Comparison of ENCODE assay signal across 12 cellular contexts in the genomic region with DNA sequence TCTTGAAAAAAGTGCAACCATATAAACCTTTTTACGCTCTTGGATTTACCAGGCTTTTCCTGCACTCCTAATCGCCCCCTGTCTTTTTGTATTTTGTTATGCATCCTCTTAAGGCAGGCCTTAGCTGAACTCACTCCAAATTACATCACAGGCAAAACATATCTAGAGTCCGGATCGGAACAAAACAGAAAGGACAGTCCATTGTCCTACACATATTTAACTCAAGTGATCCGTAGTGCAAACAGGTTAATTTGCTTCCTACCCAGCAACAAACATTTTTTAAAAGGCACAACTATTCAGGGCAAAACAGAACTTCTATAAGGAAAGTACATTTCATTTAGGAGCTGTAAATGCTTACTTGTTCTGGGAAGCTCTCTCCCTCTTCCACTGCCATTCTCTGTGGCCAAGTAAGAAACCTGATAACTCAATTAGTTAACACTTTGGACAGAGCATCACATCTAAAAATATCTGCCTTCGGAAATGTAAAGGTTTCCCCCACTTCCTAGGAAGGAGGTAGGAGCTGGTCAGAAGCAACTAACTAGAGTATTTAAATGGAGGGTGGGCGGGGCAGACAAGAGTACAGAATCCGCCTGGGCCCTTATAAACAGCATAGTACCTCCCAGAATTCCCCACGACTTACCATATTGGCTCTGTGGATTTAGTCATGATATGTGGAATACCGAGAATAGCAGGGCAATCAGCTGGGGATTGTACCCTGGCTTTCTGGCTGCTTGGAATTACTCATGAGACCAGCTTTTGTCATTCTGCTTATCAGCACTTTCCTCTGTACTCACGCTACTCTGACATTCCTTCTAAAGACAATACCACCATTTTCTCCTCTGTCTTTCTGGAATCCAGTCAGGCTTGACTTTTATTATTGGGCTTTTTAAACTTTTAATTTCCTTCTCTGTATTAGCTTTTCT.
DNase-seq lines count a peak whose midpoint lies in the region; ATAC-seq and TF ChIP-seq lines count a peak whose summit lies in the region.
"Had no signal": no experiment of that assay in that cellular context is flagged by ENCODE, and none has a peak within 500 bp of the region (broad histone marks: within the 10 kb centered on the region; RNA-seq: fewer than 3 reads in every experiment).

No MANE protein-coding gene starts in this region.

- H3K9me3 ChIP-seq in HUES6 (ENCODE audit: control insufficient read depth, insufficient read depth, low read depth, low read length) (no peaks in the 10 kb centered on the region), skeletal muscle tissue (ENCODE audit: control insufficient read depth in 3 of 3, low read length in 3 of 3) (no peaks in the 10 kb centered on the region)

- H3K4me3 ChIP-seq in HUES6 (ENCODE audit: low read depth, low read length) (peak overlapping the region; percentile 17; the same call in 1 of the 2 replicates), skeletal muscle tissue (ENCODE audit: low read length in 3 of 3) (peak overlapping the region; percentile 37 to 71 (median 61))

- no peaks in the 10 kb centered on the region for H3K27me3 Mint-ChIP-seq in chondrocyte (ENCODE audit: low read depth)
- H3K27me3 Mint-ChIP-seq: naive B cell had no signal

- peak; percentile 27 for TF ChIP-seq CTCF in chondrocyte (IDR thresholded peaks at IDR 0.05)

- H3K4me1 Mint-ChIP-seq in chondrocyte (ENCODE audit: low read depth) = peaks cover 42% of the 10 kb centered on the region
- H3K4me1 Mint-ChIP-seq: naive B cell had no signal

- H3K36me3 Mint-ChIP-seq in chondrocyte (ENCODE audit: low read depth) = no peaks in the 10 kb centered on the region
- H3K36me3 Mint-ChIP-seq: naive B cell had no signal

- H3K36me3 ChIP-seq in HUES6 (ENCODE audit: control insufficient read depth, insufficient read depth, low read length) (no peaks in the 10 kb centered on the region), skeletal muscle tissue (ENCODE audit: control insufficient read depth in 3 of 3, insufficient read depth in 3 of 3, low read length in 3 of 3) (no peaks in the 10 kb centered on the region)

- ATAC-seq in HG02798 (IDR thresholded peaks at IDR 0.05; ENCODE audit: poor library complexity, unreplicated experiment) = no peak

- DNase-seq in chondrocyte (ENCODE audit: low spot score) (no peak), iris pigment epithelial cell (ENCODE audit: low read depth) (peak; percentile 63), epidermal melanocyte (ENCODE audit: insufficient read length, low spot score) (no peak), NCI-H510A treated with DMSO at 0.1 percent for 48 hours (lab: John Stamatoyannopoulos, UW) (no peak)
- DNase-seq in stimulated activated CD4-positive, alpha-beta T cell treated with anti-CD3 and anti-CD28 coated beads, Interleukin-4, amount 100 ng/mL, for 1 hour = no peak
- DNase-seq: KBM-7, naive B cell had no signal

- H3K27ac Mint-ChIP-seq in chondrocyte (ENCODE audit: unreplicated experiment) = peak overlapping the region; percentile 91
- H3K27ac Mint-ChIP-seq: activated T-helper 1 cell treated with anti-CD3 and anti-CD28 coated beads, Interleukin-12 subunit alpha, Interleukin-12 subunit beta, Interleukin-2, Interleukin-4 antibody, amounts not matched to agents 30 ng/mL and 10 ng/mL and 1 ng/mL, durations not matched to agents 14 hours and 24 hours and 36 hours; naive B cell had no signal

- H3K9me3 Mint-ChIP-seq in chondrocyte (ENCODE audit: low read depth) = peaks cover 3% of the 10 kb centered on the region
- H3K9me3 Mint-ChIP-seq: activated T-helper 1 cell treated with anti-CD3 and anti-CD28 coated beads, Interleukin-12 subunit alpha, Interleukin-12 subunit beta, Interleukin-2, Interleukin-4 antibody, amounts not matched to agents 30 ng/mL and 10 ng/mL and 1 ng/mL, durations not matched to agents 14 hours and 24 hours and 36 hours had no signal

- peak overlapping the region; percentile 43 for H3K4me3 Mint-ChIP-seq in chondrocyte (ENCODE audit: unreplicated experiment)
- H3K4me3 Mint-ChIP-seq: activated T-helper 1 cell treated with anti-CD3 and anti-CD28 coated beads, Interleukin-12 subunit alpha, Interleukin-12 subunit beta, Interleukin-2, Interleukin-4 antibody, amounts not matched to agents 30 ng/mL and 10 ng/mL and 1 ng/mL, durations not matched to agents 14 hours and 24 hours and 36 hours; naive B cell had no signal

- H3K27me3 ChIP-seq in HUES6 (ENCODE audit: control insufficient read depth, insufficient read depth, low read length) (no peaks in the 10 kb centered on the region), skeletal muscle tissue (ENCODE audit: control insufficient read depth in 3 of 3, insufficient read depth in 3 of 3, low read length in 3 of 3) (no peaks in the 10 kb centered on the region)

- H3K4me1 ChIP-seq in HUES6 (ENCODE audit: control insufficient read depth, insufficient read depth, low read length) = peaks cover 12% of the 10 kb centered on the region
- H3K4me1 ChIP-seq in skeletal muscle tissue (ENCODE audit: control insufficient read depth in 3 of 3, insufficient read depth in 3 of 3, low read length in 3 of 3) = peaks cover 0 to 7% (median 5%) of the 10 kb centered on the region in 3 donors

- H3K27ac ChIP-seq in HUES6 (ENCODE audit: low read depth, low read length) (no peak overlapping the region), skeletal muscle tissue (ENCODE audit: low read depth, low read length) (peak overlapping the region; percentile 75)
- H3K27ac ChIP-seq: epithelial cell of prostate had no signal

- H3K9ac ChIP-seq in HUES6 (ENCODE audit: low read length) = no peak overlapping the region
- H3K9ac ChIP-seq in skeletal muscle tissue (ENCODE audit: low read depth in 1 of 3, low read length in 3 of 3) = peak overlapping the region; percentile 52 to 71 (median 63)
